In genomic region chr3:30352919-30353318, GRCh38 we compare ENCODE assay signal across 1 cellular context.
TF ChIP-seq lines count a peak whose summit lies in the region.

No MANE protein-coding gene starts in this region.

TF ChIP-seq in IMR-90, 13 proteins besides CTCF, POLR2A, EP300 and RAD21 (continued from another document):
- TF ChIP-seq CEBPB (IDR thresholded peaks at IDR 0.05; ENCODE audit: low read depth, low read length) (no peak), SMC3 (IDR thresholded peaks at IDR 0.05; ENCODE audit: low read depth, low read length) (no peak), CHD1 (IDR thresholded peaks at IDR 0.05; ENCODE audit: low read depth, low read length) (no peak), BHLHE40 (IDR thresholded peaks at IDR 0.05; ENCODE audit: low read depth, low read length) (no peak), FOS (IDR thresholded peaks at IDR 0.05; ENCODE audit: low read depth, low read length) (no peak)
